ENCODE assay signal across 31 cellular contexts in genomic region chr5:154873791-154874331, GRCh38. TPM values are rescaled to one million over a fixed set of nuclear protein-coding genes. Genes with fewer than 3 reads are reported as not detected.
A peak's percentile ranks its signal among the peaks of the same experiment; 100 is the strongest.
DNase-seq lines count a peak whose midpoint lies in the region; ATAC-seq and TF ChIP-seq lines count a peak whose summit lies in the region.
"Had no signal": no experiment of that assay in that cellular context is flagged by ENCODE, and none has a peak within 500 bp of the region (broad histone marks: within the 10 kb centered on the region; RNA-seq: fewer than 3 reads in every experiment).

No MANE protein-coding gene starts in this region.

- 85 to 90% methylated on average over 5 of the region's 5 CpGs for WGBS in tibial nerve, 2 donors

- H3K9ac ChIP-seq in colonic mucosa (ENCODE audit: low read depth in 2 of 2, low read length in 2 of 2): peak overlapping the region in 1 of 2 donors; percentile 28

- H3K4me3 Mint-ChIP-seq in activated naive CD4-positive, alpha-beta T cell treated with anti-CD3 and anti-CD28 coated beads, Interleukin-2, amount 50 U/mL, for 24 hours: no peak overlapping the region
- no peak overlapping the region for H3K4me3 Mint-ChIP-seq in activated naive CD4-positive, alpha-beta T cell treated with anti-CD3 and anti-CD28 coated beads for 36 hours
- no peak overlapping the region for H3K4me3 Mint-ChIP-seq in HFFc6
- H3K4me3 Mint-ChIP-seq: activated CD4-positive, alpha-beta T cell treated with anti-CD3 and anti-CD28 coated beads for 36 hours; CD14-positive monocyte; naive thymus-derived CD4-positive, alpha-beta T cell had no signal

- H3K9me3 ChIP-seq in colonic mucosa (peaks cover 5% of the 10 kb centered on the region), lower lobe of right lung (peaks cover 11% of the 10 kb centered on the region), tibial nerve (peaks cover 0 to 11% (median 2%) of the 10 kb centered on the region in 4 donors)
- H3K9me3 ChIP-seq: prostate gland had no signal

- H3K4me3 ChIP-seq in colonic mucosa (no peak overlapping the region), lower lobe of right lung (no peak overlapping the region), tibial nerve (no peak overlapping the region)
- H3K4me3 ChIP-seq: prostate gland had no signal

- peak overlapping the region; percentile 2 for H3K27ac Mint-ChIP-seq in activated naive CD4-positive, alpha-beta T cell treated with anti-CD3 and anti-CD28 coated beads, Interleukin-2, amount 50 U/mL, for 24 hours
- no peak overlapping the region for H3K27ac Mint-ChIP-seq in activated naive CD4-positive, alpha-beta T cell treated with anti-CD3 and anti-CD28 coated beads for 36 hours
- no peak overlapping the region for H3K27ac Mint-ChIP-seq in HFFc6
- H3K27ac Mint-ChIP-seq: activated CD4-positive, alpha-beta T cell treated with anti-CD3 and anti-CD28 coated beads for 36 hours had no signal

- TF ChIP-seq EP300 in tibial nerve (IDR thresholded peaks at IDR 0.05): no peak

- H3K27me3 ChIP-seq in colonic mucosa (no peaks in the 10 kb centered on the region), lower lobe of right lung (ENCODE audit: low read depth) (no peaks in the 10 kb centered on the region), tibial nerve (no peaks in the 10 kb centered on the region)
- H3K27me3 ChIP-seq: brain microvascular endothelial cell had no signal

- no peaks in the 10 kb centered on the region for H3K4me1 ChIP-seq in colonic mucosa
- peaks cover 15% of the 10 kb centered on the region for H3K4me1 ChIP-seq in lower lobe of right lung
- H3K4me1 ChIP-seq in tibial nerve: peaks cover 0 to 28% (median 0%) of the 10 kb centered on the region in 4 donors
- H3K4me1 ChIP-seq: prostate gland had no signal

- peaks cover 45% of the 10 kb centered on the region for H3K36me3 Mint-ChIP-seq in activated naive CD4-positive, alpha-beta T cell treated with anti-CD3 and anti-CD28 coated beads, Interleukin-2, amount 50 U/mL, for 24 hours
- peaks cover 64% of the 10 kb centered on the region for H3K36me3 Mint-ChIP-seq in activated naive CD4-positive, alpha-beta T cell treated with anti-CD3 and anti-CD28 coated beads for 36 hours (ENCODE audit: low read depth)
- peaks cover 49% of the 10 kb centered on the region for H3K36me3 Mint-ChIP-seq in HFFc6 (ENCODE audit: low read depth)

- intact Hi-C loops in activated naive CD4-positive, alpha-beta T cell treated with anti-CD3 and anti-CD28 coated beads for 36 hours (cut with micrococcal nuclease): no loop called here
- intact Hi-C loops in colonic mucosa (cut with DNase I): no loop called here
- intact Hi-C loops in lower lobe of right lung (cut with DNase I): no loop called here

- H3K27ac ChIP-seq in colonic mucosa (no peak overlapping the region), lower lobe of right lung (peak overlapping the region; percentile 50), tibial nerve (peak overlapping the region in 3 of 4 donors; percentile 44 to 86 (median 78))
- H3K27ac ChIP-seq: brain microvascular endothelial cell, epithelial cell of prostate, VCaP had no signal

- H3K27me3 Mint-ChIP-seq in activated naive CD4-positive, alpha-beta T cell treated with anti-CD3 and anti-CD28 coated beads, Interleukin-2, amount 50 U/mL, for 24 hours: no peaks in the 10 kb centered on the region
- H3K27me3 Mint-ChIP-seq in activated naive CD4-positive, alpha-beta T cell treated with anti-CD3 and anti-CD28 coated beads for 36 hours (ENCODE audit: low read depth): no peaks in the 10 kb centered on the region
- no peaks in the 10 kb centered on the region for H3K27me3 Mint-ChIP-seq in HFFc6 (ENCODE audit: insufficient read depth)
- H3K27me3 Mint-ChIP-seq: activated CD4-positive, alpha-beta T cell treated with anti-CD3 and anti-CD28 coated beads for 36 hours; naive thymus-derived CD4-positive, alpha-beta T cell had no signal

- no peaks in the 10 kb centered on the region for H3K4me1 Mint-ChIP-seq in activated naive CD4-positive, alpha-beta T cell treated with anti-CD3 and anti-CD28 coated beads, Interleukin-2, amount 50 U/mL, for 24 hours
- H3K4me1 Mint-ChIP-seq in activated naive CD4-positive, alpha-beta T cell treated with anti-CD3 and anti-CD28 coated beads for 36 hours (ENCODE audit: low read depth): no peaks in the 10 kb centered on the region
- H3K4me1 Mint-ChIP-seq in HFFc6 (ENCODE audit: low read depth): no peaks in the 10 kb centered on the region
- H3K4me1 Mint-ChIP-seq: activated CD4-positive, alpha-beta T cell treated with anti-CD3 and anti-CD28 coated beads for 36 hours; CD14-positive monocyte had no signal

- H3K36me3 ChIP-seq in colonic mucosa: peaks cover 10% of the 10 kb centered on the region
- H3K36me3 ChIP-seq in lower lobe of right lung: peaks cover 79% of the 10 kb centered on the region
- peaks cover 0 to 91% (median 26%) of the 10 kb centered on the region in 3 donors for H3K36me3 ChIP-seq in tibial nerve
- H3K36me3 ChIP-seq: prostate gland had no signal

- no peak for TF ChIP-seq CTCF in colonic mucosa (IDR thresholded peaks at IDR 0.05)
- no peak for TF ChIP-seq CTCF in lower lobe of right lung (IDR thresholded peaks at IDR 0.05)
- TF ChIP-seq CTCF in tibial nerve (IDR thresholded peaks at IDR 0.05): no peak
- no peak for TF ChIP-seq CTCF in HFFc6 (IDR thresholded peaks at IDR 0.05)

- CTCF ChIA-PET in activated naive CD4-positive, alpha-beta T cell treated with anti-CD3 and anti-CD28 coated beads for 36 hours (lab: Charles Lee): no interaction called here

- no peaks in the 10 kb centered on the region for H3K9me3 Mint-ChIP-seq in activated naive CD4-positive, alpha-beta T cell treated with anti-CD3 and anti-CD28 coated beads, Interleukin-2, amount 50 U/mL, for 24 hours
- H3K9me3 Mint-ChIP-seq in activated naive CD4-positive, alpha-beta T cell treated with anti-CD3 and anti-CD28 coated beads for 36 hours: peaks cover 12% of the 10 kb centered on the region
- H3K9me3 Mint-ChIP-seq in HFFc6: peaks cover 19% of the 10 kb centered on the region

- no peak for DNase-seq in activated naive CD4-positive, alpha-beta T cell treated with anti-CD3 and anti-CD28 coated beads for 36 hours
- DNase-seq in colonic mucosa: peak; percentile 37
- no peak for DNase-seq in lower lobe of right lung
- DNase-seq in tibial nerve (ENCODE audit: low spot score in 2 of 2): no peak
- DNase-seq in HFFc6: no peak
- DNase-seq in NCI-H2029 treated with DMSO at 0.1 percent for 48 hours (lab: John Stamatoyannopoulos, UW): no peak
- DNase-seq: activated CD4-positive, alpha-beta T cell treated with anti-CD3 and anti-CD28 coated beads for 36 hours; activated T-cell treated with anti-CD3 and anti-CD28 coated beads, Interleukin-2, amount 50 U/mL, for 48 hours; brain microvascular endothelial cell; Calu3; DMS79 treated with DMSO at 0.1 percent for 48 hours; effector CD4-positive, alpha-beta T cell; GDM1; IMR-90; left ventricle myocardium superior; midbrain; naive thymus-derived CD4-positive, alpha-beta T cell; NCI-H1436 treated with DMSO at 0.1 percent for 48 hours; NCI-H748 treated with DMSO at 0.1 percent for 48 hours; Right ventricle myocardium superior; stimulated activated CD4-positive, alpha-beta T cell treated with anti-CD3 and anti-CD28 coated beads, Interleukin-4, amount 100 ng/mL, for 24 hours; SW 1271; T-helper 9 cell had no signal

- no peak for ATAC-seq in lower lobe of right lung
- ATAC-seq in HG02852 (IDR thresholded peaks at IDR 0.05; ENCODE audit: unreplicated experiment): no peak
- ATAC-seq: activated CD4-positive, alpha-beta T cell treated with anti-CD3 and anti-CD28 coated beads for 36 hours; HCT116; naive thymus-derived CD4-positive, alpha-beta T cell; Panc1 had no signal

- TF ChIP-seq POLR2A in tibial nerve (IDR thresholded peaks at IDR 0.05): no peak

RNA-seq across cellular contexts. Expression of gene CNOT8, which starts 15.4 kb away (rescaled TPM):
- 10 to 100 TPM; 63.5 to 65.3 TPM for total RNA-seq in activated naive CD4-positive, alpha-beta T cell treated with anti-CD3 and anti-CD28 coated beads for 36 hours
- 10 to 100 TPM; 64.0 to 84.0 TPM for total RNA-seq in colonic mucosa
- total RNA-seq in lower lobe of right lung: 106 TPM
- total RNA-seq in tibial nerve: 100 to 1,000 TPM in 2 of 4 donors, 10 to 100 TPM in 2; 83.9 to 136 (median 102) TPM
- total RNA-seq in HFFc6 (2021; fragmentation: NEBNext Ultra II Directional; extraction: Animal tissue kit (Norgen Biotek cat#: 25700)): 10 to 100 TPM; 29.5 to 38.6 (median 30.8) TPM

RNA-seq across cellular contexts. Expression of gene FAXDC2, which starts 23.5 kb away (rescaled TPM):
- not detected for total RNA-seq in activated naive CD4-positive, alpha-beta T cell treated with anti-CD3 and anti-CD28 coated beads for 36 hours
- 10 to 100 TPM in 1 of 2 donors, 1 to 10 TPM in 1; 7.0 to 20.8 TPM for total RNA-seq in colonic mucosa
- 72.7 TPM for total RNA-seq in lower lobe of right lung
- total RNA-seq in tibial nerve: 100 to 1,000 TPM in 1 of 4 donors, 10 to 100 TPM in 3; 57.6 to 154 (median 75.8) TPM
- total RNA-seq in HFFc6 (2021; fragmentation: NEBNext Ultra II Directional; extraction: Animal tissue kit (Norgen Biotek cat#: 25700)): 1 to 10 TPM; 3.1 to 4.7 (median 3.6) TPM
- total RNA-seq: Calu3 had no signal
